Comparison of ENCODE assay signal across 1 cellular context in the genomic region with DNA sequence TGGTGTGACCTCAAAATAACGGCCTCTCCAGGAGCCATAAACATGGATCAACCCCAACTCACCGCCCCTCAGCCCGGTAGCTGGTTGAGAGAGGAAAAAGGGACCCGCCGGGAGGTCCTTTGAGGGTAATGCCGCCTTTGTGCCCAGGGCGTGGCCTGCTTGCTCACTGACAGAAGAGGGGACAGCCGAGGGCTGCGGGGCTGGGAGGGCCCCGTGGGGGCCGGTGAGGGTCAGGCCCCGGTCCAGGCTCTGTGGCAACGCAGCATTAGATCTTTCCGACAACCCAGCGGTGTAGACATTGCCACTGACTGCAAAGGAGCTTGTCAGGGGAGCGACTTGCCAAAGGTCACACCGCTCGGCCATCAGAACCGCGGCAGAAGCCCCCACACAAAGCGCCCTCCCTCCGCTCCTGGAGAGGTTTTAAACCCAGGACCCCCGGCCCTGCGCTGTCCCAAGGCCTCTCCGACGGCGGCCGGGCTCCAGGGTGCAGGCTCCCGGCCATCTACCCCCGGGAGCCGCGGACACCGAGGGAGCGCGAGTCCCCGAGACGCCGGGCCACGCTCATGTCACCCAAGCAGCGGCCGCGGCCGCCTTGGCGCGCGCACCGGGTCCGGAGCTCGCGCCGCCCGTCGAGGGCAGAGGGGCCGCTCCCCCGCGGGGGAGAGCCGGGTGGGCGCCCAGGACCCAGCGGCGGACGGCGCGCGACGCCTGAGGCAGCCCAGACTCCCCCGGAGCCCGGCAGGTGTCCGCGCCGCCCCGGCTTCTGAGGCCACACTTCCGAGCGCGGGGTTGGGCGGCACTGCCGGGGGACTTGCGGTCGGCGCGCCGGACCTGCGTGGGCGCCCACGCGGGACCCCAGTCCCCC.
TF ChIP-seq lines count a peak whose summit lies in the region.

No MANE protein-coding gene starts in this region.

TF ChIP-seq in HepG2, 621 proteins besides CTCF, POLR2A, EP300 and RAD21 (continued from another document and continues in another):
- TF ChIP-seq, protein P1, sequence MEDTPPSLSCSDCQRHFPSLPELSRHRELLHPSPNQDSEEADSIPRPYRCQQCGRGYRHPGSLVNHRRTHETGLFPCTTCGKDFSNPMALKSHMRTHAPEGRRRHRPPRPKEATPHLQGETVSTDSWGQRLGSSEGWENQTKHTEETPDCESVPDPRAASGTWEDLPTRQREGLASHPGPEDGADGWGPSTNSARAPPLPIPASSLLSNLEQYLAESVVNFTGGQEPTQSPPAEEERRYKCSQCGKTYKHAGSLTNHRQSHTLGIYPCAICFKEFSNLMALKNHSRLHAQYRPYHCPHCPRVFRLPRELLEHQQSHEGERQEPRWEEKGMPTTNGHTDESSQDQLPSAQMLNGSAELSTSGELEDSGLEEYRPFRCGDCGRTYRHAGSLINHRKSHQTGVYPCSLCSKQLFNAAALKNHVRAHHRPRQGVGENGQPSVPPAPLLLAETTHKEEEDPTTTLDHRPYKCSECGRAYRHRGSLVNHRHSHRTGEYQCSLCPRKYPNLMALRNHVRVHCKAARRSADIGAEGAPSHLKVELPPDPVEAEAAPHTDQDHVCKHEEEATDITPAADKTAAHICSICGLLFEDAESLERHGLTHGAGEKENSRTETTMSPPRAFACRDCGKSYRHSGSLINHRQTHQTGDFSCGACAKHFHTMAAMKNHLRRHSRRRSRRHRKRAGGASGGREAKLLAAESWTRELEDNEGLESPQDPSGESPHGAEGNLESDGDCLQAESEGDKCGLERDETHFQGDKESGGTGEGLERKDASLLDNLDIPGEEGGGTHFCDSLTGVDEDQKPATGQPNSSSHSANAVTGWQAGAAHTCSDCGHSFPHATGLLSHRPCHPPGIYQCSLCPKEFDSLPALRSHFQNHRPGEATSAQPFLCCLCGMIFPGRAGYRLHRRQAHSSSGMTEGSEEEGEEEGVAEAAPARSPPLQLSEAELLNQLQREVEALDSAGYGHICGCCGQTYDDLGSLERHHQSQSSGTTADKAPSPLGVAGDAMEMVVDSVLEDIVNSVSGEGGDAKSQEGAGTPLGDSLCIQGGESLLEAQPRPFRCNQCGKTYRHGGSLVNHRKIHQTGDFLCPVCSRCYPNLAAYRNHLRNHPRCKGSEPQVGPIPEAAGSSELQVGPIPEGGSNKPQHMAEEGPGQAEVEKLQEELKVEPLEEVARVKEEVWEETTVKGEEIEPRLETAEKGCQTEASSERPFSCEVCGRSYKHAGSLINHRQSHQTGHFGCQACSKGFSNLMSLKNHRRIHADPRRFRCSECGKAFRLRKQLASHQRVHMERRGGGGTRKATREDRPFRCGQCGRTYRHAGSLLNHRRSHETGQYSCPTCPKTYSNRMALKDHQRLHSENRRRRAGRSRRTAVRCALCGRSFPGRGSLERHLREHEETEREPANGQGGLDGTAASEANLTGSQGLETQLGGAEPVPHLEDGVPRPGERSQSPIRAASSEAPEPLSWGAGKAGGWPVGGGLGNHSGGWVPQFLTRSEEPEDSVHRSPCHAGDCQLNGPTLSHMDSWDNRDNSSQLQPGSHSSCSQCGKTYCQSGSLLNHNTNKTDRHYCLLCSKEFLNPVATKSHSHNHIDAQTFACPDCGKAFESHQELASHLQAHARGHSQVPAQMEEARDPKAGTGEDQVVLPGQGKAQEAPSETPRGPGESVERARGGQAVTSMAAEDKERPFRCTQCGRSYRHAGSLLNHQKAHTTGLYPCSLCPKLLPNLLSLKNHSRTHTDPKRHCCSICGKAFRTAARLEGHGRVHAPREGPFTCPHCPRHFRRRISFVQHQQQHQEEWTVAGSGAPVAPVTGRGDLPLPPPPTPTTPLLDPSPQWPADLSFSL (CRISPR knock-in tag; IDR thresholded peaks at IDR 0.05): no peak
- TF ChIP-seq CBX2 (IDR thresholded peaks at IDR 0.05; ENCODE audit: low read depth, low read length) (no peak), CBX2 (CRISPR knock-in tag; IDR thresholded peaks at IDR 0.05; ENCODE audit: low read depth) (no peak), NCOA1 (CRISPR knock-in tag; IDR thresholded peaks at IDR 0.05) (peak; percentile 31; the same call in 1 of the 2 replicates), ZFP82 (CRISPR knock-in tag; IDR thresholded peaks at IDR 0.05; ENCODE audit: borderline replicate concordance) (no peak), TBP (CRISPR knock-in tag; IDR thresholded peaks at IDR 0.05) (no peak), ZSCAN30 (CRISPR knock-in tag; IDR thresholded peaks at IDR 0.05) (no peak), ZNF777 (CRISPR knock-in tag; IDR thresholded peaks at IDR 0.05) (peak; percentile 76; the same call in 1 of the 2 replicates), DNMT3B (CRISPR knock-in tag; conservative IDR thresholded peaks at IDR 0.05) (no peak), GTF3A (CRISPR knock-in tag; conservative IDR thresholded peaks at IDR 0.05) (no peak), KDM5A (IDR thresholded peaks at IDR 0.05; ENCODE audit: borderline replicate concordance, low read length) (no peak), ZNF678 (CRISPR knock-in tag; IDR thresholded peaks at IDR 0.05) (no peak), ONECUT2 (CRISPR knock-in tag; IDR thresholded peaks at IDR 0.05) (no peak), MEIS1 (CRISPR knock-in tag; IDR thresholded peaks at IDR 0.05; ENCODE audit: borderline replicate concordance) (peak; percentile 54; the same call in 1 of the 2 replicates), SMARCC2 (IDR thresholded peaks at IDR 0.05) (no peak), ZFP36L1 (CRISPR knock-in tag; IDR thresholded peaks at IDR 0.05) (no peak), RBM39 (IDR thresholded peaks at IDR 0.05; ENCODE audit: low read depth, low read length, poor library complexity, severe bottlenecking) (no peak), TBX2 (CRISPR knock-in tag; IDR thresholded peaks at IDR 0.05; ENCODE audit: borderline replicate concordance) (peak; percentile 84), ZNF552 (CRISPR knock-in tag; IDR thresholded peaks at IDR 0.05; ENCODE audit: borderline replicate concordance) (no peak), HNRNPL (IDR thresholded peaks at IDR 0.05; ENCODE audit: low read depth, low read length) (peak; percentile 96), ZNF496 (CRISPR knock-in tag; IDR thresholded peaks at IDR 0.05; ENCODE audit: insufficient replicate concordance) (no peak), IKZF5 (CRISPR knock-in tag; IDR thresholded peaks at IDR 0.05) (peak; percentile 59; the same call in 1 of the 2 replicates), ZBTB46 (CRISPR knock-in tag; IDR thresholded peaks at IDR 0.05; ENCODE audit: borderline replicate concordance) (no peak), ZNF616 (CRISPR knock-in tag; IDR thresholded peaks at IDR 0.05; ENCODE audit: low read depth) (no peak), KDM4B (CRISPR knock-in tag; IDR thresholded peaks at IDR 0.05) (0 out of 2 replicates have a peak, but pooled peaks have one; percentile 62), AHR (CRISPR knock-in tag; IDR thresholded peaks at IDR 0.05) (no peak), SKI (IDR thresholded peaks at IDR 0.05; ENCODE audit: partially characterized antibody) (peak; percentile 69), CEBPB (IDR thresholded peaks at IDR 0.05; ENCODE audit: borderline replicate concordance, low read depth, low read length) (peak; percentile 77; the same call in 1 of the 2 replicates), RXRB (CRISPR knock-in tag; IDR thresholded peaks at IDR 0.05; ENCODE audit: borderline replicate concordance) (peak; percentile 68), SMAD1 (CRISPR knock-in tag; IDR thresholded peaks at IDR 0.05; ENCODE audit: borderline replicate concordance, low read depth) (no peak), FOSL2 (CRISPR knock-in tag; IDR thresholded peaks at IDR 0.05) (peak; percentile 41; the same call in 1 of the 2 replicates), MTF2 (CRISPR knock-in tag; IDR thresholded peaks at IDR 0.05; ENCODE audit: borderline replicate concordance) (no peak), SOX6 (IDR thresholded peaks at IDR 0.05) (no peak), SOX6 (CRISPR knock-in tag; IDR thresholded peaks at IDR 0.05) (peak; percentile 69), ZNF18 (CRISPR knock-in tag; IDR thresholded peaks at IDR 0.05; ENCODE audit: insufficient replicate concordance) (no peak), MATR3 (CRISPR knock-in tag; IDR thresholded peaks at IDR 0.05) (no peak), SNAPC2 (CRISPR knock-in tag; IDR thresholded peaks at IDR 0.05) (no peak), ZNF33B (CRISPR knock-in tag; IDR thresholded peaks at IDR 0.05) (no peak), KAT2B (IDR thresholded peaks at IDR 0.05; ENCODE audit: borderline replicate concordance, low read depth, low read length) (no peak), RXRA (CRISPR knock-in tag; IDR thresholded peaks at IDR 0.05) (peak; percentile 89), ZNF205 (CRISPR knock-in tag; IDR thresholded peaks at IDR 0.05) (no peak), MIER2 (CRISPR knock-in tag; IDR thresholded peaks at IDR 0.05) (no peak; the same call in 1 of the 2 replicates), NR3C1 (CRISPR knock-in tag; IDR thresholded peaks at IDR 0.05) (no peak), TRAFD1 (CRISPR knock-in tag; IDR thresholded peaks at IDR 0.05; ENCODE audit: borderline replicate concordance) (no peak), ZNF773 (CRISPR knock-in tag; IDR thresholded peaks at IDR 0.05; ENCODE audit: borderline replicate concordance) (no peak), THAP7 (CRISPR knock-in tag; IDR thresholded peaks at IDR 0.05) (no peak), TAF1 (CRISPR knock-in tag; IDR thresholded peaks at IDR 0.05) (peak; percentile 46; the same call in 1 of the 2 replicates), ZNF720 (CRISPR knock-in tag; IDR thresholded peaks at IDR 0.05) (no peak), POGZ (CRISPR knock-in tag; IDR thresholded peaks at IDR 0.05) (no peak; the same call in 1 of the 2 replicates), NCOA5 (CRISPR knock-in tag; IDR thresholded peaks at IDR 0.05) (no peak), RFX3 (CRISPR knock-in tag; IDR thresholded peaks at IDR 0.05) (no peak), IRF2 (CRISPR knock-in tag; IDR thresholded peaks at IDR 0.05) (no peak), MEIS2 (CRISPR knock-in tag; IDR thresholded peaks at IDR 0.05) (no peak)
- TF ChIP-seq, protein P2, sequence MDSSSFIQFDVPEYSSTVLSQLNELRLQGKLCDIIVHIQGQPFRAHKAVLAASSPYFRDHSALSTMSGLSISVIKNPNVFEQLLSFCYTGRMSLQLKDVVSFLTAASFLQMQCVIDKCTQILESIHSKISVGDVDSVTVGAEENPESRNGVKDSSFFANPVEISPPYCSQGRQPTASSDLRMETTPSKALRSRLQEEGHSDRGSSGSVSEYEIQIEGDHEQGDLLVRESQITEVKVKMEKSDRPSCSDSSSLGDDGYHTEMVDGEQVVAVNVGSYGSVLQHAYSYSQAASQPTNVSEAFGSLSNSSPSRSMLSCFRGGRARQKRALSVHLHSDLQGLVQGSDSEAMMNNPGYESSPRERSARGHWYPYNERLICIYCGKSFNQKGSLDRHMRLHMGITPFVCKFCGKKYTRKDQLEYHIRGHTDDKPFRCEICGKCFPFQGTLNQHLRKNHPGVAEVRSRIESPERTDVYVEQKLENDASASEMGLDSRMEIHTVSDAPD (CRISPR knock-in tag; IDR thresholded peaks at IDR 0.05): no peak
